ENCODE assay signal across 8 cellular contexts in genomic region chr11:116691779-116692178, GRCh38.
DNase-seq lines count a peak whose midpoint lies in the region; ATAC-seq and TF ChIP-seq lines count a peak whose summit lies in the region.

No MANE protein-coding gene starts in this region.

- no peaks in the 10 kb centered on the region for H3K36me3 Mint-ChIP-seq in activated naive CD8-positive, alpha-beta T cell treated with anti-CD3 and anti-CD28 coated beads for 36 hours

- peak; percentile 92 for ATAC-seq in SK-N-SH treated with all-trans-retinoic acid at 6 μM for 48 hours
- ATAC-seq in GM21367 (IDR thresholded peaks at IDR 0.05; ENCODE audit: unreplicated experiment): no peak

- DNase-seq in NCI-H748 (lab: John Stamatoyannopoulos, UW; ENCODE audit: unreplicated experiment): peak; percentile 54
- no peak for DNase-seq in NCI-H748 treated with DMSO at 0.1 percent for 48 hours (lab: John Stamatoyannopoulos, UW)
- peak; percentile 12 for DNase-seq in Jurkat, Clone E6-1 (ENCODE audit: low read depth, low spot score)
- peak; percentile 55 for DNase-seq in activated naive CD8-positive, alpha-beta T cell treated with anti-CD3 and anti-CD28 coated beads for 36 hours
- DNase-seq in hepatic stellate cell (ENCODE audit: low spot score): peak; percentile 66
- peak; percentile 53 for DNase-seq in stimulated activated CD4-positive, alpha-beta T cell treated with anti-CD3 and anti-CD28 coated beads, Interleukin-12 subunit alpha, Interleukin-12 subunit beta, amount 100 ng/mL, for 4 hours

- H3K4me3 ChIP-seq in Jurkat, Clone E6-1 (ENCODE audit: low read length): no peak overlapping the region

- H3K4me1 Mint-ChIP-seq in activated naive CD8-positive, alpha-beta T cell treated with anti-CD3 and anti-CD28 coated beads for 36 hours: no peaks in the 10 kb centered on the region

- H3K27ac Mint-ChIP-seq in activated naive CD8-positive, alpha-beta T cell treated with anti-CD3 and anti-CD28 coated beads for 36 hours: no peak overlapping the region

- peaks cover 4% of the 10 kb centered on the region for H3K27me3 Mint-ChIP-seq in activated naive CD8-positive, alpha-beta T cell treated with anti-CD3 and anti-CD28 coated beads for 36 hours

- no peaks in the 10 kb centered on the region for H3K9me3 Mint-ChIP-seq in activated naive CD8-positive, alpha-beta T cell treated with anti-CD3 and anti-CD28 coated beads for 36 hours

- no peak overlapping the region for H3K4me3 Mint-ChIP-seq in activated naive CD8-positive, alpha-beta T cell treated with anti-CD3 and anti-CD28 coated beads for 36 hours

TF ChIP-seq in SK-N-SH treated with all-trans-retinoic acid at 6 μM for 48 hours, 23 proteins besides CTCF, POLR2A, EP300 and RAD21:
- TF ChIP-seq SNAI2 (CRISPR knock-in tag; IDR thresholded peaks at IDR 0.05) (no peak), ZNF8 (CRISPR knock-in tag; IDR thresholded peaks at IDR 0.05) (no peak), PATZ1 (CRISPR knock-in tag; IDR thresholded peaks at IDR 0.05; ENCODE audit: borderline replicate concordance) (no peak), TOX (CRISPR knock-in tag; IDR thresholded peaks at IDR 0.05; ENCODE audit: borderline replicate concordance) (no peak), GLIS3 (CRISPR knock-in tag; IDR thresholded peaks at IDR 0.05) (no peak), ISL1 (CRISPR knock-in tag; IDR thresholded peaks at IDR 0.05) (no peak), ZC3H10 (CRISPR knock-in tag; IDR thresholded peaks at IDR 0.05) (no peak), CSRNP3 (CRISPR knock-in tag; IDR thresholded peaks at IDR 0.05) (no peak), CREB5 (CRISPR knock-in tag; IDR thresholded peaks at IDR 0.05; ENCODE audit: low read depth) (no peak), CSDC2 (CRISPR knock-in tag; IDR thresholded peaks at IDR 0.05) (no peak), POU6F1 (CRISPR knock-in tag; IDR thresholded peaks at IDR 0.05; ENCODE audit: borderline replicate concordance, low read depth) (no peak), ARNTL (CRISPR knock-in tag; IDR thresholded peaks at IDR 0.05; ENCODE audit: borderline replicate concordance, low read depth) (no peak), PPARA (CRISPR knock-in tag; IDR thresholded peaks at IDR 0.05; ENCODE audit: borderline replicate concordance) (no peak), OSR1 (CRISPR knock-in tag; IDR thresholded peaks at IDR 0.05) (no peak), ZNF70 (CRISPR knock-in tag; IDR thresholded peaks at IDR 0.05) (no peak), TCF4 (CRISPR knock-in tag; IDR thresholded peaks at IDR 0.05; ENCODE audit: borderline replicate concordance) (no peak), ESRRG (CRISPR knock-in tag; IDR thresholded peaks at IDR 0.05) (no peak), BACH2 (CRISPR knock-in tag; IDR thresholded peaks at IDR 0.05; ENCODE audit: borderline replicate concordance) (no peak), RARB (CRISPR knock-in tag; IDR thresholded peaks at IDR 0.05) (no peak), ZFP30 (CRISPR knock-in tag; IDR thresholded peaks at IDR 0.05) (no peak)
TF ChIP-seq in SK-N-SH treated with all-trans-retinoic acid at 6 μM for 48 hours: peak in this region for 0.
